In the genomic region with DNA sequence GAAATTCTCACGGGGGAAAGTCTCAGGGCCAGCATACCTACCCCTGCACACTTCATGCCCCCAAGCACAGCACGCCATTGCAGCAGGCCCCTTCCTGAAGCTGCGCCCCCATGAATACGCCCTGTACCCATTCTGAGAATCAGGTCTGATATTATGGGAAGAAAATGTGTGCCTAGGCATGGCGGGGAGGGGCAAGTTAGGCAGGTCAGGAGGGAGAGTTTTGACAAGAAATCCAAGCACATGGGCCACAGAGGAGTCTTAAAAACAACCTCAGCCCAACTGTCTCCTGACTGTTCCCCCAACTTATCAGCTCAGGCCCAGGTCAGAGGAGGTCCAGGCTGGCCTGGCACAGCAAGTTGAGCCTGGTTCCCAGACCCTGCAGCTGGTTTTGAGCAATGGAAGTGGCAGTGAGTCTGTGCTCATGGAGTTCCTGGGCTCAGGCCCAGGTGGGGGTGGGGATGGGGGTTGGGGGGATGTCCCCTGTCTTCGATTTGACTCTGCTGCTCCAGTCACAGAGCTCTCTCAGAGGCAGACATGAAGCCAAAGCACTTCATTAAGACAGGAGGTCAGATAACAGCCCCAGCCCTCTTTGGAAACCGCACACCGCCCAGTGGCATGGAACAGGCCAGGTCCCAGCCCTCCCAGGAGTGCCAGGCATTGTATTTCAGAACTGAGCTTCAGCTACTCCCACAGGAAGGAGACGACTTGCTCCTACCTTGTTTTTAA, we compare ENCODE assay signal across 9 cellular contexts. TPM values are rescaled to one million over a fixed set of nuclear protein-coding genes. Genes with fewer than 3 reads are reported as not detected.
A peak's percentile ranks its signal among the peaks of the same experiment; 100 is the strongest.
DNase-seq lines count a peak whose midpoint lies in the region; ATAC-seq and TF ChIP-seq lines count a peak whose summit lies in the region.
"Had no signal": no experiment of that assay in that cellular context is flagged by ENCODE, and none has a peak within 500 bp of the region (broad histone marks: within the 10 kb centered on the region; RNA-seq: fewer than 3 reads in every experiment).

No MANE protein-coding gene starts in this region.

- no peak overlapping the region for H3K9ac ChIP-seq in neural progenitor cell

- ATAC-seq in HG03095 (IDR thresholded peaks at IDR 0.05; ENCODE audit: unreplicated experiment) (peak; percentile 30), HG02970 (IDR thresholded peaks at IDR 0.05; ENCODE audit: low FRiP score, unreplicated experiment) (no peak), HG03045 (IDR thresholded peaks at IDR 0.05; ENCODE audit: unreplicated experiment) (no peak)

- H3K27me3 Mint-ChIP-seq in neural progenitor cell (ENCODE audit: insufficient read depth, low read depth): peaks cover 11% of the 10 kb centered on the region

- H3K36me3 ChIP-seq in neural progenitor cell: no peaks in the 10 kb centered on the region
- H3K36me3 ChIP-seq: ascending aorta had no signal

- H3K4me1 ChIP-seq in neural progenitor cell: peaks cover 7% of the 10 kb centered on the region

- no peaks in the 10 kb centered on the region for H3K9me3 Mint-ChIP-seq in neural progenitor cell

- H3K4me1 Mint-ChIP-seq in neural progenitor cell: peaks cover 29% of the 10 kb centered on the region

- H3K9me3 ChIP-seq in neural progenitor cell (ENCODE audit: low read depth): no peaks in the 10 kb centered on the region
- H3K9me3 ChIP-seq: ascending aorta had no signal

- no peak overlapping the region for H3K27ac ChIP-seq in neural progenitor cell
- H3K27ac ChIP-seq: ascending aorta had no signal

- peaks cover 9% of the 10 kb centered on the region for H3F3A ChIP-seq in neural progenitor cell (ENCODE audit: low read depth)

- no peak overlapping the region for H3K4me3 Mint-ChIP-seq in neural progenitor cell

- H3K79me2 ChIP-seq in neural progenitor cell (ENCODE audit: low read depth): no peaks in the 10 kb centered on the region

- H4K20me1 ChIP-seq in neural progenitor cell (ENCODE audit: low read depth): no peaks in the 10 kb centered on the region

- TF ChIP-seq CTCF in GM12865 (IDR thresholded peaks at IDR 0.05; ENCODE audit: insufficient read depth, low read depth, low read length, missing control alignments): no peak
- TF ChIP-seq CTCF in neural progenitor cell (IDR thresholded peaks at IDR 0.05): no peak

- peak overlapping the region; percentile 9 for H2AFZ ChIP-seq in neural progenitor cell (replicated peaks)

- peak overlapping the region; percentile 29 for H3K4me2 ChIP-seq in neural progenitor cell

- DNase-seq in GM12865 (ENCODE audit: low read depth) (peak; percentile 56), astrocyte of the hippocampus (ENCODE audit: low read depth, low spot score) (peak; percentile 45), neural progenitor cell (ENCODE audit: low spot score) (no peak), NCI-H526 treated with DMSO at 0.1 percent for 48 hours (lab: John Stamatoyannopoulos, UW) (no peak)
- no peak for DNase-seq in activated T-cell treated with anti-CD3 and anti-CD28 coated beads, Interleukin-2, amount 50 U/mL, for 48 hours

- H3K27ac Mint-ChIP-seq in neural progenitor cell: no peak overlapping the region

- no peak overlapping the region for H3K4me3 ChIP-seq in GM12865 (ENCODE audit: low read depth, low read length)
- H3K4me3 ChIP-seq in neural progenitor cell: no peak overlapping the region
- H3K4me3 ChIP-seq: ascending aorta had no signal

- H3K27me3 ChIP-seq in neural progenitor cell: no peaks in the 10 kb centered on the region
- H3K27me3 ChIP-seq: ascending aorta had no signal

- no peaks in the 10 kb centered on the region for H3K36me3 Mint-ChIP-seq in neural progenitor cell

RNA-seq across cellular contexts. Expression of gene BCAR3, which starts 20.6 kb away (rescaled TPM):
- 11.7 and 12.4 TPM in 2 replicates for total RNA-seq in neural progenitor cell (ENCODE audit: low replicate concordance)

Comparison
In these comparisons a context has a peak if more than half of its experiments do, and no peak if none do; other contexts are left out.
1. DNase-seq: peak in GM12865 (single experiment) and astrocyte of the hippocampus (single experiment); none in neural progenitor cell (single experiment), NCI-H526 treated with DMSO at 0.1 percent for 48 hours (single experiment) and activated T-cell treated with anti-CD3 and anti-CD28 coated beads, Interleukin-2, amount 50 U/mL, for 48 hours (0 of 2).